In genomic region chr14:90585106-90585505, GRCh38 we compare ENCODE assay signal across 1 cellular context.
TF ChIP-seq lines count a peak whose summit lies in the region.

No MANE protein-coding gene starts in this region.

TF ChIP-seq in GM23338, 12 proteins besides CTCF, POLR2A, EP300 and RAD21 (continued from another document):
- TF ChIP-seq ZNF462 (CRISPR knock-in tag; IDR thresholded peaks at IDR 0.05) (no peak), STAT1 (IDR thresholded peaks at IDR 0.05; ENCODE audit: unreplicated experiment) (no peak), ETS1 (IDR thresholded peaks at IDR 0.05) (no peak), EZH2 (IDR thresholded peaks at IDR 0.05; ENCODE audit: low read depth, unreplicated experiment) (no peak), REST (IDR thresholded peaks at IDR 0.05; ENCODE audit: unreplicated experiment) (no peak), CREB1 (CRISPR knock-in tag; IDR thresholded peaks at IDR 0.05; ENCODE audit: low read depth) (no peak)
